Comparison of ENCODE assay signal across 1 cellular context in genomic region chr2:118032169-118033013, GRCh38.
TF ChIP-seq lines count a peak whose summit lies in the region.

No MANE protein-coding gene starts in this region.

TF ChIP-seq in GM12878, 131 proteins besides CTCF, POLR2A, EP300 and RAD21 (continued from another document):
- TF ChIP-seq POU2F2 (IDR thresholded peaks at IDR 0.05; ENCODE audit: borderline replicate concordance, low read depth, low read length), result peak; percentile 79; the same call in 1 of the 3 replicates
- TF ChIP-seq, protein P1, sequence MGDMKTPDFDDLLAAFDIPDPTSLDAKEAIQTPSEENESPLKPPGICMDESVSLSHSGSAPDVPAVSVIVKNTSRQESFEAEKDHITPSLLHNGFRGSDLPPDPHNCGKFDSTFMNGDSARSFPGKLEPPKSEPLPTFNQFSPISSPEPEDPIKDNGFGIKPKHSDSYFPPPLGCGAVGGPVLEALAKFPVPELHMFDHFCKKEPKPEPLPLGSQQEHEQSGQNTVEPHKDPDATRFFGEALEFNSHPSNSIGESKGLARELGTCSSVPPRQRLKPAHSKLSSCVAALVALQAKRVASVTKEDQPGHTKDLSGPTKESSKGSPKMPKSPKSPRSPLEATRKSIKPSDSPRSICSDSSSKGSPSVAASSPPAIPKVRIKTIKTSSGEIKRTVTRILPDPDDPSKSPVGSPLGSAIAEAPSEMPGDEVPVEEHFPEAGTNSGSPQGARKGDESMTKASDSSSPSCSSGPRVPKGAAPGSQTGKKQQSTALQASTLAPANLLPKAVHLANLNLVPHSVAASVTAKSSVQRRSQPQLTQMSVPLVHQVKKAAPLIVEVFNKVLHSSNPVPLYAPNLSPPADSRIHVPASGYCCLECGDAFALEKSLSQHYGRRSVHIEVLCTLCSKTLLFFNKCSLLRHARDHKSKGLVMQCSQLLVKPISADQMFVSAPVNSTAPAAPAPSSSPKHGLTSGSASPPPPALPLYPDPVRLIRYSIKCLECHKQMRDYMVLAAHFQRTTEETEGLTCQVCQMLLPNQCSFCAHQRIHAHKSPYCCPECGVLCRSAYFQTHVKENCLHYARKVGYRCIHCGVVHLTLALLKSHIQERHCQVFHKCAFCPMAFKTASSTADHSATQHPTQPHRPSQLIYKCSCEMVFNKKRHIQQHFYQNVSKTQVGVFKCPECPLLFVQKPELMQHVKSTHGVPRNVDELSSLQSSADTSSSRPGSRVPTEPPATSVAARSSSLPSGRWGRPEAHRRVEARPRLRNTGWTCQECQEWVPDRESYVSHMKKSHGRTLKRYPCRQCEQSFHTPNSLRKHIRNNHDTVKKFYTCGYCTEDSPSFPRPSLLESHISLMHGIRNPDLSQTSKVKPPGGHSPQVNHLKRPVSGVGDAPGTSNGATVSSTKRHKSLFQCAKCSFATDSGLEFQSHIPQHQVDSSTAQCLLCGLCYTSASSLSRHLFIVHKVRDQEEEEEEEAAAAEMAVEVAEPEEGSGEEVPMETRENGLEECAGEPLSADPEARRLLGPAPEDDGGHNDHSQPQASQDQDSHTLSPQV (IDR thresholded peaks at IDR 0.05), result no peak
- no peak for TF ChIP-seq KLF5 (IDR thresholded peaks at IDR 0.05; ENCODE audit: partially characterized antibody)
- TF ChIP-seq IRF5 (IDR thresholded peaks at IDR 0.05; ENCODE audit: borderline replicate concordance), result no peak
- no peak for TF ChIP-seq RUNX3 (IDR thresholded peaks at IDR 0.05; ENCODE audit: low read length)
- TF ChIP-seq SMC3 (IDR thresholded peaks at IDR 0.05; ENCODE audit: borderline replicate concordance, low read length), result peak; percentile 76
- TF ChIP-seq ZNF24 (IDR thresholded peaks at IDR 0.05), result peak; percentile 93
- no peak for TF ChIP-seq BRCA1 (IDR thresholded peaks at IDR 0.05; ENCODE audit: low read depth, low read length)
